ENCODE assay signal across 8 cellular contexts in genomic region chr21:31132574-31133242, GRCh38.
DNase-seq lines count a peak whose midpoint lies in the region; ATAC-seq and TF ChIP-seq lines count a peak whose summit lies in the region.

No MANE protein-coding gene starts in this region.

- H3K27me3 ChIP-seq in endodermal cell (ENCODE audit: control insufficient read depth, insufficient read depth, low read length, poor library complexity, severe bottlenecking) = no peaks in the 10 kb centered on the region

- H3K4me3 ChIP-seq in fibroblast of pulmonary artery (replicated peaks; ENCODE audit: low read depth, low read length) (no peak overlapping the region), endodermal cell (ENCODE audit: low read length) (no peak overlapping the region)

- peaks cover 64% of the 10 kb centered on the region for H3K4me1 Mint-ChIP-seq in activated CD4-positive, alpha-beta T cell treated with anti-CD3 and anti-CD28 coated beads, Interleukin-2, amount 10 ng/mL, durations not matched to agents 24 days and 14 days
- H3K4me1 Mint-ChIP-seq in endodermal cell = peaks cover 15% of the 10 kb centered on the region

- no peaks in the 10 kb centered on the region for H3K4me1 ChIP-seq in endodermal cell (ENCODE audit: control insufficient read depth, insufficient read depth, low read length)

- peaks cover 6% of the 10 kb centered on the region for H3K9me3 Mint-ChIP-seq in activated CD4-positive, alpha-beta T cell treated with anti-CD3 and anti-CD28 coated beads, Interleukin-2, amount 10 ng/mL, durations not matched to agents 24 days and 14 days
- H3K9me3 Mint-ChIP-seq in endodermal cell = no peaks in the 10 kb centered on the region

- peak; percentile 84 for ATAC-seq in GM18907 (IDR thresholded peaks at IDR 0.05; ENCODE audit: unreplicated experiment)
- peak; percentile 70 for ATAC-seq in HG03066 (IDR thresholded peaks at IDR 0.05; ENCODE audit: low read depth, unreplicated experiment)
- no peak for ATAC-seq in left lobe of liver

- H3K36me3 ChIP-seq in endodermal cell (ENCODE audit: control insufficient read depth, insufficient read depth, low read length) = peaks cover 56% of the 10 kb centered on the region

- H3K27me3 Mint-ChIP-seq in activated CD4-positive, alpha-beta T cell treated with anti-CD3 and anti-CD28 coated beads, Interleukin-2, amount 10 ng/mL, durations not matched to agents 24 days and 14 days = no peaks in the 10 kb centered on the region
- H3K27me3 Mint-ChIP-seq in endodermal cell (ENCODE audit: insufficient read depth) = no peaks in the 10 kb centered on the region

- H3K9me3 ChIP-seq in endodermal cell (ENCODE audit: control insufficient read depth, low read length) = no peaks in the 10 kb centered on the region

- no peak overlapping the region for H3K9ac ChIP-seq in endodermal cell (ENCODE audit: extremely low read depth, low read length, poor library complexity, severe bottlenecking)

- no peak overlapping the region for H3K27ac ChIP-seq in endodermal cell (ENCODE audit: low read depth, low read length)

- TF ChIP-seq CTCF in fibroblast of pulmonary artery (IDR thresholded peaks at IDR 0.05; ENCODE audit: low read length, missing control alignments) = no peak
- TF ChIP-seq CTCF in endodermal cell (conservative IDR thresholded peaks at IDR 0.05) = no peak

- peak overlapping the region; percentile 76 for H3K4me3 Mint-ChIP-seq in activated CD4-positive, alpha-beta T cell treated with anti-CD3 and anti-CD28 coated beads, Interleukin-2, amount 10 ng/mL, durations not matched to agents 24 days and 14 days
- H3K4me3 Mint-ChIP-seq in endodermal cell = no peak overlapping the region

- H3K27ac Mint-ChIP-seq in activated CD4-positive, alpha-beta T cell treated with anti-CD3 and anti-CD28 coated beads, Interleukin-2, amount 10 ng/mL, durations not matched to agents 24 days and 14 days = peak overlapping the region; percentile 98
- H3K27ac Mint-ChIP-seq in endodermal cell = no peak overlapping the region

- WGBS in endodermal cell (ENCODE audit: insufficient coverage in 1 of 2, insufficient read length in 1 of 2), 2 experiments = 91 to 93% methylated on average over 8 to 11 of the region's 11 CpGs

- DNase-seq in activated CD4-positive, alpha-beta T cell treated with anti-CD3 and anti-CD28 coated beads, Interleukin-2, amount 10 ng/mL, durations not matched to agents 24 days and 14 days = peak; percentile 94
- DNase-seq in fibroblast of pulmonary artery (ENCODE audit: low read depth) (peak; percentile 28), dedifferentiated amniotic fluid mesenchymal stem cell (ENCODE audit: extremely low spot score) (no peak), iPS-NIHi11 (ENCODE audit: low spot score) (no peak), left lobe of liver (ENCODE audit: low spot score) (no peak), endodermal cell (no peak)

- intact Hi-C loops in activated CD4-positive, alpha-beta T cell treated with anti-CD3 and anti-CD28 coated beads, Interleukin-2, amount 10 ng/mL, durations not matched to agents 24 days and 14 days (cut with micrococcal nuclease) = loop anchor here (1.0 to 5.0 kb wide), 6 partner anchors 29 to 600 kb away; partner anchors contain the start of gene SCAF4

- peaks cover 93% of the 10 kb centered on the region for H3K36me3 Mint-ChIP-seq in activated CD4-positive, alpha-beta T cell treated with anti-CD3 and anti-CD28 coated beads, Interleukin-2, amount 10 ng/mL, durations not matched to agents 24 days and 14 days (ENCODE audit: low read depth)
- H3K36me3 Mint-ChIP-seq in endodermal cell (ENCODE audit: low read depth) = peaks cover 74% of the 10 kb centered on the region

Comparison
In these comparisons a context has a peak if more than half of its experiments do, and no peak if none do; other contexts are left out.
1. DNase-seq: peak in activated CD4-positive, alpha-beta T cell treated with anti-CD3 and anti-CD28 coated beads, Interleukin-2, amount 10 ng/mL, durations not matched to agents 24 days and 14 days (single experiment) and fibroblast of pulmonary artery (single experiment); none in dedifferentiated amniotic fluid mesenchymal stem cell (single experiment), iPS-NIHi11 (single experiment), left lobe of liver (single experiment) and endodermal cell (single experiment).